2 cellular contexts compared by ENCODE assay signal in genomic region chr16:12753203-12754023, GRCh38.
A peak's percentile ranks its signal among the peaks of the same experiment; 100 is the strongest.
TF ChIP-seq lines count a peak whose summit lies in the region.

No MANE protein-coding gene starts in this region.

TF ChIP-seq in GM12878, 131 proteins besides CTCF, POLR2A, EP300 and RAD21 (continued from another document):
- no peak for TF ChIP-seq REST (IDR thresholded peaks at IDR 0.05; ENCODE audit: low read depth, low read length)
- TF ChIP-seq SMAD5 (IDR thresholded peaks at IDR 0.05; ENCODE audit: low read depth), result no peak
- TF ChIP-seq SPI1 (IDR thresholded peaks at IDR 0.05; ENCODE audit: borderline replicate concordance, insufficient read depth, low read depth, low read length), result peak; percentile 62; the same call in 1 of the 2 replicates
- 0 out of 2 replicates have a peak, but pooled peaks have one; percentile 23 for TF ChIP-seq IKZF1 (conservative IDR thresholded peaks at IDR 0.05)
- no peak for TF ChIP-seq MEF2A (IDR thresholded peaks at IDR 0.05; ENCODE audit: insufficient read depth, low read depth, low read length)
- no peak for TF ChIP-seq MXI1 (IDR thresholded peaks at IDR 0.05; ENCODE audit: low read depth, low read length)
- TF ChIP-seq IKZF2 (IDR thresholded peaks at IDR 0.05), result 0 out of 4 replicates have a peak, but pooled peaks of 1 of the 2 experiments have one; percentile 12
- TF ChIP-seq ZBED1 (IDR thresholded peaks at IDR 0.05; ENCODE audit: borderline replicate concordance), result no peak
- TF ChIP-seq HCFC1 (IDR thresholded peaks at IDR 0.05; ENCODE audit: low read length), result no peak
- no peak for TF ChIP-seq SRF (IDR thresholded peaks at IDR 0.05; ENCODE audit: low read depth in 2 of 2, low read length in 2 of 2)
- TF ChIP-seq PAX8 (IDR thresholded peaks at IDR 0.05), result no peak
- no peak for TF ChIP-seq SREBF2 (IDR thresholded peaks at IDR 0.05; ENCODE audit: low read length)
- no peak for TF ChIP-seq BRCA1 (IDR thresholded peaks at IDR 0.05; ENCODE audit: low read depth, low read length)
- no peak for TF ChIP-seq GABPA (IDR thresholded peaks at IDR 0.05; ENCODE audit: low read depth)
- no peak for TF ChIP-seq E2F8 (IDR thresholded peaks at IDR 0.05; ENCODE audit: low read depth, partially characterized antibody)
- no peak for TF ChIP-seq FOS (IDR thresholded peaks at IDR 0.05; ENCODE audit: borderline replicate concordance, extremely low read depth, insufficient read length)
- TF ChIP-seq ETV6 (conservative IDR thresholded peaks at IDR 0.05 in 1 of 2, IDR thresholded peaks at IDR 0.05 in 1 of 2; ENCODE audit: borderline replicate concordance in 1 of 2, low read depth in 1 of 2), result no peak
- no peak for TF ChIP-seq CBX3 (IDR thresholded peaks at IDR 0.05; ENCODE audit: borderline replicate concordance, low read depth)
- TF ChIP-seq IRF4 (IDR thresholded peaks at IDR 0.05; ENCODE audit: low read depth, low read length), result no peak
- no peak for TF ChIP-seq PML (IDR thresholded peaks at IDR 0.05; ENCODE audit: low read length)
- TF ChIP-seq EGR1 (IDR thresholded peaks at IDR 0.05; ENCODE audit: borderline replicate concordance in 1 of 2, low read depth in 2 of 2, low read length in 2 of 2), result no peak

TF ChIP-seq in liver, 16 proteins besides CTCF, POLR2A, EP300 and RAD21 (continued from another document):
- TF ChIP-seq REST (IDR thresholded peaks at IDR 0.05) (no peak), TAF1 (conservative IDR thresholded peaks at IDR 0.05) (no peak), EGR1 (IDR thresholded peaks at IDR 0.05; ENCODE audit: low read depth in 2 of 2) (no peak), SP1 (IDR thresholded peaks at IDR 0.05) (peak; percentile 14), HNF4A (conservative IDR thresholded peaks at IDR 0.05) (peak; percentile 33 to 44), FOXA1 (IDR thresholded peaks at IDR 0.05) (no peak), FOXA2 (IDR thresholded peaks at IDR 0.05) (peak; percentile 7), JUND (IDR thresholded peaks at IDR 0.05) (no peak), GABPA (IDR thresholded peaks at IDR 0.05 in 1 of 2, conservative IDR thresholded peaks at IDR 0.05 in 1 of 2) (no peak), MAX (IDR thresholded peaks at IDR 0.05) (peak; percentile 67), HNF4G (IDR thresholded peaks at IDR 0.05) (no peak)
